ENCODE assay signal across 8 cellular contexts in the genomic region with DNA sequence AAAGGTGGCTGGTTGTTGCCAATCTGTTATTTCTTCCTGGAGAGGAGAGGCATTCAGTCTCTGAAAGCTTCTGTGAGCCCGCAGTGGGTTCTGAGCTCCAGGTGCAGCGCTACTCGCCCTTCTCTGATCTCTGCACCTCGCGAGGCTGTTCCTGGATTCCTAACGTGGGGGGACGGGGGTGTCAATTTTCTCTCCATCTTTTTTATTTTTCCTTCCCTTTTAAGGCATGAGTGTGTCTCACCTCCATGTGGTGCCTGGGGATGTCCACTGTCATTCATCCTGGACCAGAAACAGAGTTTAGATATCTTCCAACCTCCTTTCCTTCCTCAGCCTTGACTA. TPM values are rescaled to one million over a fixed set of nuclear protein-coding genes. Genes with fewer than 3 reads are reported as not detected.
A peak's percentile ranks its signal among the peaks of the same experiment; 100 is the strongest.
DNase-seq lines count a peak whose midpoint lies in the region; ATAC-seq and TF ChIP-seq lines count a peak whose summit lies in the region.

No MANE protein-coding gene starts in this region.

- H3K27ac Mint-ChIP-seq in activated CD4-positive, alpha-beta memory T cell treated with anti-CD3 and anti-CD28 coated beads, Interleukin-2, amount 10 ng/mL, durations not matched to agents 7 days and 5 days, result no peak overlapping the region

- CTCF ChIA-PET in activated CD4-positive, alpha-beta memory T cell treated with anti-CD3 and anti-CD28 coated beads, Interleukin-2, amount 10 ng/mL, durations not matched to agents 7 days and 5 days (lab: Charles Lee), result no interaction called here

- H3K4me3 ChIP-seq in left ventricle myocardium inferior (peak overlapping the region; percentile 69), skeletal muscle tissue (ENCODE audit: low read length in 3 of 3) (peak overlapping the region; percentile 66 to 75 (median 74))

- no peaks in the 10 kb centered on the region for H3K27me3 ChIP-seq in left ventricle myocardium inferior (ENCODE audit: low read depth)
- H3K27me3 ChIP-seq in skeletal muscle tissue (ENCODE audit: control insufficient read depth in 3 of 3, insufficient read depth in 3 of 3, low read length in 3 of 3), result no peaks in the 10 kb centered on the region

- peaks cover 14% of the 10 kb centered on the region for H3K36me3 ChIP-seq in left ventricle myocardium inferior
- no peaks in the 10 kb centered on the region for H3K36me3 ChIP-seq in skeletal muscle tissue (ENCODE audit: control insufficient read depth in 3 of 3, insufficient read depth in 3 of 3, low read length in 3 of 3)

- no peak for TF ChIP-seq CTCF in left ventricle myocardium inferior (IDR thresholded peaks at IDR 0.05; ENCODE audit: borderline replicate concordance)

- H3K27ac ChIP-seq in left ventricle myocardium inferior (replicated peaks), result peak overlapping the region; percentile 76
- peak overlapping the region; percentile 37 for H3K27ac ChIP-seq in skeletal muscle tissue (ENCODE audit: low read depth, low read length)

- POLR2A ChIA-PET in activated CD4-positive, alpha-beta memory T cell treated with anti-CD3 and anti-CD28 coated beads, Interleukin-2, amount 10 ng/mL, durations not matched to agents 7 days and 5 days (lab: Charles Lee), result no interaction called here

- intact Hi-C loops in left ventricle myocardium inferior (cut with micrococcal nuclease), result no loop called here

- peaks cover 10% of the 10 kb centered on the region for H3K4me1 Mint-ChIP-seq in activated CD4-positive, alpha-beta memory T cell treated with anti-CD3 and anti-CD28 coated beads, Interleukin-2, amount 10 ng/mL, durations not matched to agents 7 days and 5 days

- H3K36me3 Mint-ChIP-seq in activated CD4-positive, alpha-beta memory T cell treated with anti-CD3 and anti-CD28 coated beads, Interleukin-2, amount 10 ng/mL, durations not matched to agents 7 days and 5 days (ENCODE audit: low read depth), result peaks cover 9% of the 10 kb centered on the region

- no peaks in the 10 kb centered on the region for H3K27me3 Mint-ChIP-seq in activated CD4-positive, alpha-beta memory T cell treated with anti-CD3 and anti-CD28 coated beads, Interleukin-2, amount 10 ng/mL, durations not matched to agents 7 days and 5 days

- peaks cover 89% of the 10 kb centered on the region for H3K9me3 ChIP-seq in left ventricle myocardium inferior (replicated peaks)
- H3K9me3 ChIP-seq in skeletal muscle tissue (ENCODE audit: control insufficient read depth in 3 of 3, low read length in 3 of 3), result peaks cover 0 to 18% (median 6%) of the 10 kb centered on the region in 3 donors

- peaks cover 50% of the 10 kb centered on the region for H3K9me3 Mint-ChIP-seq in activated CD4-positive, alpha-beta memory T cell treated with anti-CD3 and anti-CD28 coated beads, Interleukin-2, amount 10 ng/mL, durations not matched to agents 7 days and 5 days

- H3K4me1 ChIP-seq in left ventricle myocardium inferior (no peaks in the 10 kb centered on the region), skeletal muscle tissue (ENCODE audit: control insufficient read depth in 3 of 3, insufficient read depth in 3 of 3, low read length in 3 of 3) (no peaks in the 10 kb centered on the region)

- peak overlapping the region; percentile 30 for H3K4me3 Mint-ChIP-seq in activated CD4-positive, alpha-beta memory T cell treated with anti-CD3 and anti-CD28 coated beads, Interleukin-2, amount 10 ng/mL, durations not matched to agents 7 days and 5 days

- peak overlapping the region; percentile 24 to 63 (median 60) for H3K9ac ChIP-seq in skeletal muscle tissue (ENCODE audit: low read depth in 1 of 3, low read length in 3 of 3)

- no peak for ATAC-seq in HG03342 (IDR thresholded peaks at IDR 0.05; ENCODE audit: unreplicated experiment)

- DNase-seq in DMS53 (lab: John Stamatoyannopoulos, UW), result peak; percentile 57
- DNase-seq in DMS53 treated with DMSO at 0.1 percent for 48 hours (lab: John Stamatoyannopoulos, UW; ENCODE audit: unreplicated experiment), result no peak
- DNase-seq in activated CD4-positive, alpha-beta memory T cell treated with anti-CD3 and anti-CD28 coated beads, Interleukin-2, amount 10 ng/mL, durations not matched to agents 7 days and 5 days, result no peak
- DNase-seq in left ventricle myocardium inferior, result no peak
- no peak for DNase-seq in NCI-H1417 treated with DMSO at 0.1 percent for 48 hours (lab: John Stamatoyannopoulos, UW)
- DNase-seq in DMS79 treated with DMSO at 0.1 percent for 48 hours (lab: John Stamatoyannopoulos, UW), result no peak

RNA-seq across cellular contexts. Expression of a gene that starts 0.6 kb away (rescaled TPM):
- total RNA-seq in activated CD4-positive, alpha-beta memory T cell treated with anti-CD3 and anti-CD28 coated beads, Interleukin-2, amount 10 ng/mL, durations not matched to agents 7 days and 5 days, result under 1 TPM; 0.08 to 0.33 TPM
- total RNA-seq in left ventricle myocardium inferior (6.8 TPM), skeletal muscle tissue (1.6 TPM)

RNA-seq across cellular contexts. Expression of a gene that starts 44.5 kb away (rescaled TPM):
- 1 to 10 TPM; 5.2 to 5.9 TPM for total RNA-seq in activated CD4-positive, alpha-beta memory T cell treated with anti-CD3 and anti-CD28 coated beads, Interleukin-2, amount 10 ng/mL, durations not matched to agents 7 days and 5 days
- total RNA-seq in left ventricle myocardium inferior (4.8 TPM), skeletal muscle tissue (8.9 TPM)

RNA-seq across cellular contexts. Expression of a gene that starts 48.0 kb away (rescaled TPM):
- 10 to 100 TPM; 26.9 to 27.9 TPM for total RNA-seq in activated CD4-positive, alpha-beta memory T cell treated with anti-CD3 and anti-CD28 coated beads, Interleukin-2, amount 10 ng/mL, durations not matched to agents 7 days and 5 days
- total RNA-seq in left ventricle myocardium inferior, result 10.4 TPM
- 21.4 TPM for total RNA-seq in skeletal muscle tissue
